In the genomic region with DNA sequence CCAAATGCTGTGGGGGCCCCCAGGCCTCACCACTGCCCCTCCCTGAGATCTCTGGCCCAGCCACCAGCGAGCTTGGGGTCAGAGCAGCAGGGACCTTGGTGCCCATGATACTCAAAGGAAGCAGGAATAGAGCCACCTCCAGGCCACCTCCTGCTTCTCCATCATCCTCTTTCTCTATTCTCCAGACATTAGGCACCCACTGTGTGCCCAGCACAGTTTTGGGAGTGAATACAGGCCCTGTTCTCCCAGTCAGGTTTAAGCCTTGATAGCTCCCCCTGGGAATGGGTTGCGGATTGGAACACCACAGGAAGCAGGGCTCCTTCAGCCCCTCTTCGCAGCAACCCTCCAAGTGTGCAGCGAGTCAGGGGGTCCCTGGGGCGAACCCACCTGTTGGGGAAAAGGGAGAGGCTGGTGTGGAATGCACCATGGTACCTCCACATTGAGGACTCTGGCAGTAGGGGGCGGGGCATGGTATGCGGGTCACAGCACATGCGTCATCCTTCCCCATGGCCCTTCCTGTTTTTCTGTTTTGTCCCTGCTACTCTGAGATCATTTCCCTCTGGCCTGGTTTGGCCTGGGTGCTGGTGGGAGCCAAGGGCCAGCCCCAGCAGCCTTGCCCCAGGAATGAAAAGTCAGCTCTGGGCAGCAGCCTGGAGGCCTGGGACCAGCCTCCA, we compare ENCODE assay signal across 11 cellular contexts. TPM values are rescaled to one million over a fixed set of nuclear protein-coding genes. Genes with fewer than 3 reads are reported as not detected.
A peak's percentile ranks its signal among the peaks of the same experiment; 100 is the strongest.
DNase-seq lines count a peak whose midpoint lies in the region; ATAC-seq, FAIRE-seq and TF ChIP-seq lines count a peak whose summit lies in the region.
"Had no signal": no experiment of that assay in that cellular context is flagged by ENCODE, and none has a peak within 500 bp of the region (broad histone marks: within the 10 kb centered on the region; RNA-seq: fewer than 3 reads in every experiment).

No MANE protein-coding gene starts in this region.

- TF ChIP-seq CTCF in adrenal gland (IDR thresholded peaks at IDR 0.05) (no peak), gastroesophageal sphincter (IDR thresholded peaks at IDR 0.05) (no peak)

- H3K36me3 ChIP-seq in adrenal gland (replicated peaks in 1 of 2) (peaks cover 0 to 67% of the 10 kb centered on the region in 2 donors), gastroesophageal sphincter (peaks cover 0 to 84% of the 10 kb centered on the region in 2 donors), skeletal muscle tissue (ENCODE audit: control insufficient read depth in 3 of 3, insufficient read depth in 3 of 3, low read length in 3 of 3) (peaks cover 22 to 39% (median 35%) of the 10 kb centered on the region in 3 donors)

- H3K27ac ChIP-seq in adrenal gland (peak overlapping the region; percentile 16 to 86 (median 60)), gastroesophageal sphincter (peak overlapping the region in 3 of 4 donors; percentile 76 to 100 (median 80)), skeletal muscle tissue (ENCODE audit: low read depth, low read length) (peak overlapping the region; percentile 76)

- TF ChIP-seq POLR2A in H54 (IDR thresholded peaks at IDR 0.05; ENCODE audit: low read depth, low read length) (no peak), adrenal gland (IDR thresholded peaks at IDR 0.05) (peak in 1 of 2 donors; percentile 11), gastroesophageal sphincter (IDR thresholded peaks at IDR 0.05) (no peak)

- H3K9ac ChIP-seq in skeletal muscle tissue (ENCODE audit: low read depth in 1 of 3, low read length in 3 of 3), result peak overlapping the region in 2 of 3 donors; percentile 10 to 54

- H3K9me3 ChIP-seq in adrenal gland (replicated peaks in 1 of 3), result no peaks in the 10 kb centered on the region
- H3K9me3 ChIP-seq in gastroesophageal sphincter, result peaks cover 0 to 8% (median 0%) of the 10 kb centered on the region in 3 donors
- no peaks in the 10 kb centered on the region for H3K9me3 ChIP-seq in skeletal muscle tissue (ENCODE audit: control insufficient read depth in 3 of 3, low read length in 3 of 3)

- peak; percentile 61 for DNase-seq in H54 (ENCODE audit: insufficient read length, low spot score)
- DNase-seq in adrenal gland, result peak in 6 of 7 donors; percentile 67 to 89 (median 74)
- DNase-seq in NCI-H524 treated with DMSO at 0.1 percent for 48 hours (lab: John Stamatoyannopoulos, UW), result no peak
- DNase-seq in NCI-H1105 (lab: John Stamatoyannopoulos, UW), result no peak
- DNase-seq: activated CD4-positive, alpha-beta T cell treated with anti-CD3 and anti-CD28 coated beads for 1 hour; NCI-H1092 had no signal

- no peak for TF ChIP-seq EP300 in gastroesophageal sphincter (IDR thresholded peaks at IDR 0.05)

- H3K4me3 ChIP-seq in adrenal gland (no peak overlapping the region), gastroesophageal sphincter (no peak overlapping the region), skeletal muscle tissue (ENCODE audit: low read length in 3 of 3) (no peak overlapping the region)

- H3K27me3 ChIP-seq in adrenal gland, result no peaks in the 10 kb centered on the region
- H3K27me3 ChIP-seq in gastroesophageal sphincter, result no peaks in the 10 kb centered on the region
- no peaks in the 10 kb centered on the region for H3K27me3 ChIP-seq in skeletal muscle tissue (ENCODE audit: control insufficient read depth in 3 of 3, insufficient read depth in 3 of 3, low read length in 3 of 3)

- peak; percentile 68 for ATAC-seq in gastroesophageal sphincter
- no peak for ATAC-seq in GM21528 (IDR thresholded peaks at IDR 0.05; ENCODE audit: low FRiP score, unreplicated experiment)
- ATAC-seq in GM18861 (IDR thresholded peaks at IDR 0.05; ENCODE audit: unreplicated experiment), result no peak
- ATAC-seq: HCT116 had no signal

- FAIRE-seq in H54 (lab: Jason Lieb, UNC), result no peak

- 62 to 68% (median 64%) methylated on average over 4 to 8 of the region's 8 CpGs for WGBS in adrenal gland, 4 donors
- 61 to 75% methylated on average over 2 to 3 of the region's 8 CpGs for WGBS in gastroesophageal sphincter (ENCODE audit: low coverage in 1 of 2), 2 donors

- intact Hi-C loops in adrenal gland (cut with DNase I), result no loop called here

- H3K4me1 ChIP-seq in adrenal gland (replicated peaks in 1 of 2) (peaks cover 0 to 34% of the 10 kb centered on the region in 2 donors), gastroesophageal sphincter (peaks cover 2 to 98% (median 42%) of the 10 kb centered on the region in 3 donors), skeletal muscle tissue (ENCODE audit: control insufficient read depth in 3 of 3, insufficient read depth in 3 of 3, low read length in 3 of 3) (peaks cover 42 to 71% (median 70%) of the 10 kb centered on the region in 3 donors)

RNA-seq across cellular contexts. Expression of a gene that starts 14.2 kb away (rescaled TPM):
- total RNA-seq in adrenal gland (100 to 1,000 TPM in 7 of 8 donors, 10 to 100 TPM in 1; 81.7 to 468 (median 224) TPM), gastroesophageal sphincter (10 to 100 TPM; 29.1 to 54.9 (median 44.2) TPM), skeletal muscle tissue (19.8 TPM)
- 100 to 1,000 TPM; 159 to 496 (median 451) TPM for polyA plus RNA-seq in adrenal gland

RNA-seq across cellular contexts. Expression of a gene that starts 18.7 kb away (rescaled TPM):
- 100 to 1,000 TPM; 109 to 275 (median 206) TPM for total RNA-seq in adrenal gland
- 100 to 1,000 TPM; 133 to 163 (median 157) TPM for polyA plus RNA-seq in adrenal gland
- total RNA-seq in gastroesophageal sphincter, result 100 to 1,000 TPM; 172 to 262 (median 222) TPM
- total RNA-seq in skeletal muscle tissue, result 78.8 TPM

RNA-seq across cellular contexts. Expression of a gene that starts 24.2 kb away (rescaled TPM):
- under 1 TPM in 3 of 8 donors, not detected in 5; 0.36 to 0.76 (median 0.60) TPM for total RNA-seq in adrenal gland
- polyA plus RNA-seq in adrenal gland, result under 1 TPM; 0.09 to 0.64 (median 0.47) TPM
- total RNA-seq in gastroesophageal sphincter, result not detected
- total RNA-seq in skeletal muscle tissue, result 15.1 TPM

RNA-seq across cellular contexts. Expression of a gene that starts 37.5 kb away (rescaled TPM):
- 10 to 100 TPM; 44.9 to 96.3 (median 55.2) TPM for total RNA-seq in adrenal gland
- 100 to 1,000 TPM in 2 of 3 donors, 10 to 100 TPM in 1; 55.9 to 182 (median 144) TPM for polyA plus RNA-seq in adrenal gland
- total RNA-seq in gastroesophageal sphincter, result 10 to 100 TPM; 37.3 to 85.4 (median 64.9) TPM
- total RNA-seq in skeletal muscle tissue, result 44.9 TPM

RNA-seq across cellular contexts. Expression of a gene that starts 44.5 kb away (rescaled TPM):
- total RNA-seq in adrenal gland, result 1 to 10 TPM; 1.7 to 5.4 (median 3.4) TPM
- polyA plus RNA-seq in adrenal gland, result 1 to 10 TPM; 2.5 to 6.8 (median 3.2) TPM
- total RNA-seq in gastroesophageal sphincter, result 1 to 10 TPM; 2.4 to 8.8 (median 4.0) TPM
- 3.7 TPM for total RNA-seq in skeletal muscle tissue

Comparison
In these comparisons a context has a peak if more than half of its experiments do, and no peak if none do; other contexts are left out.
1. DNase-seq: peak in H54 (single experiment) and adrenal gland (6 of 7); none in NCI-H524 treated with DMSO at 0.1 percent for 48 hours (single experiment) and NCI-H1105 (single experiment).
2. Peak in every context shown above with its lines, with median percentiles within 50 percentile points of each other: H3K27ac ChIP-seq.